In genomic region chr6:69933239-69933638, GRCh38 we compare ENCODE assay signal across 16 cellular contexts.
DNase-seq lines count a peak whose midpoint lies in the region; ATAC-seq, FAIRE-seq and TF ChIP-seq lines count a peak whose summit lies in the region.
"Had no signal": no experiment of that assay in that cellular context is flagged by ENCODE, and none has a peak within 500 bp of the region (broad histone marks: within the 10 kb centered on the region; RNA-seq: fewer than 3 reads in every experiment).

No MANE protein-coding gene starts in this region.

- DNase-seq in IMR-90 (peak; percentile 4), cardiac fibroblast (ENCODE audit: low read depth in 2 of 2) (peak; percentile 9 to 53), right cardiac atrium (no peak), D721Med (ENCODE audit: insufficient read length, low spot score) (no peak), type B pancreatic cell (ENCODE audit: extremely low spot score, unreplicated experiment) (no peak)
- DNase-seq: activated CD8-positive, alpha-beta memory T cell treated with anti-CD3 and anti-CD28 coated beads for 24 hours; activated effector memory CD4-positive, alpha-beta T cell treated with anti-CD3 and anti-CD28 coated beads, Interleukin-2, amount 50 U/mL, for 16 hours; aorta; NCI-H187 treated with DMSO at 0.1 percent for 48 hours; NCI-H524; occipital lobe; stomach had no signal

- no peaks in the 10 kb centered on the region for H3K9me1 ChIP-seq in IMR-90 (ENCODE audit: insufficient read depth, low read length)

- H3K4me3 Mint-ChIP-seq in stimulated activated memory B cell treated with anti-CD40 and anti-IgM and Interleukin-4, amounts not matched to agents 10 μg/mL and 1 μg/mL and 100 μg/mL, for 72 hours: no peak overlapping the region
- no peak overlapping the region for H3K4me3 Mint-ChIP-seq in type B pancreatic cell

- H2BK20ac ChIP-seq in IMR-90 (ENCODE audit: low read depth, low read length): no peak overlapping the region

- no peaks in the 10 kb centered on the region for H3K79me1 ChIP-seq in IMR-90 (ENCODE audit: low read depth in 1 of 2, low read length in 2 of 2)

- H3K36me3 ChIP-seq in IMR-90 (ENCODE audit: control insufficient read depth, insufficient read depth, low read length): no peaks in the 10 kb centered on the region
- H3K36me3 ChIP-seq: stomach had no signal

- no peak for FAIRE-seq in D721Med (lab: Jason Lieb, UNC)

- peaks cover 12% of the 10 kb centered on the region for H3K4me1 Mint-ChIP-seq in stimulated activated memory B cell treated with anti-CD40 and anti-IgM and Interleukin-4, amounts not matched to agents 10 μg/mL and 1 μg/mL and 100 μg/mL, for 72 hours
- H3K4me1 Mint-ChIP-seq in type B pancreatic cell (ENCODE audit: unreplicated experiment): no peaks in the 10 kb centered on the region

- H3K27ac Mint-ChIP-seq in stimulated activated memory B cell treated with anti-CD40 and anti-IgM and Interleukin-4, amounts not matched to agents 10 μg/mL and 1 μg/mL and 100 μg/mL, for 72 hours: peak overlapping the region; percentile 10
- no peak overlapping the region for H3K27ac Mint-ChIP-seq in type B pancreatic cell

- no peak overlapping the region for H4K5ac ChIP-seq in IMR-90 (ENCODE audit: low read depth, low read length)

- H4K20me1 ChIP-seq in IMR-90 (ENCODE audit: insufficient read depth, low read length): no peaks in the 10 kb centered on the region

- no peak overlapping the region for H3K9ac ChIP-seq in IMR-90 (ENCODE audit: low read depth, low read length)

- H3K27ac ChIP-seq in IMR-90 (ENCODE audit: insufficient read depth, low read length) (no peak overlapping the region), right cardiac atrium (ENCODE audit: low read length) (no peak overlapping the region)
- H3K27ac ChIP-seq: stomach, VCaP had no signal

- H2BK120ac ChIP-seq in IMR-90 (ENCODE audit: low read depth, low read length): no peak overlapping the region

- H3K4ac ChIP-seq in IMR-90 (ENCODE audit: low read depth, low read length): no peak overlapping the region

- H3K9me3 Mint-ChIP-seq in stimulated activated memory B cell treated with anti-CD40 and anti-IgM and Interleukin-4, amounts not matched to agents 10 μg/mL and 1 μg/mL and 100 μg/mL, for 72 hours: no peaks in the 10 kb centered on the region
- H3K9me3 Mint-ChIP-seq in type B pancreatic cell: no peaks in the 10 kb centered on the region

- H3K36me3 Mint-ChIP-seq in stimulated activated memory B cell treated with anti-CD40 and anti-IgM and Interleukin-4, amounts not matched to agents 10 μg/mL and 1 μg/mL and 100 μg/mL, for 72 hours: peaks cover 20% of the 10 kb centered on the region
- H3K36me3 Mint-ChIP-seq in type B pancreatic cell: no peaks in the 10 kb centered on the region

- BruUV-seq in IMR-90 (replicated peaks; lab: Mats Ljungman, UMichigan): no TSS peak

- no peak overlapping the region for H2BK15ac ChIP-seq in IMR-90 (ENCODE audit: low read depth, low read length)

- H4K91ac ChIP-seq in IMR-90 (ENCODE audit: insufficient read depth, low read depth, low read length): no peak overlapping the region

- no peak overlapping the region for H2AFZ ChIP-seq in IMR-90 (replicated peaks; ENCODE audit: low read length, poor library complexity)

- ATAC-seq in IMR-90 (ENCODE audit: low read depth) (peak; percentile 69), right cardiac atrium (peak; percentile 43 to 81), HG03097 (IDR thresholded peaks at IDR 0.05; ENCODE audit: low FRiP score, unreplicated experiment) (no peak)
- no peak for ATAC-seq in stimulated activated memory B cell treated with anti-CD40 and anti-IgM and Interleukin-4, amounts not matched to agents 10 μg/mL and 1 μg/mL and 100 μg/mL, for 72 hours

- no peak overlapping the region for H2AK5ac ChIP-seq in IMR-90 (ENCODE audit: low read depth, low read length)

- no peak overlapping the region for H2BK5ac ChIP-seq in IMR-90 (ENCODE audit: low read depth, low read length, poor library complexity, severe bottlenecking)

- no peak overlapping the region for H3K56ac ChIP-seq in IMR-90 (ENCODE audit: extremely low read depth, insufficient read depth, low read length)

- CTCF ChIA-PET in IMR-90 (lab: Yijun Ruan, JAX): interaction anchor here (0.7 kb wide), 1 partner anchor 1320 kb away, joined by 3 read pairs; no protein-coding TSS in a partner anchor

- H2AK9ac ChIP-seq in IMR-90 (replicated peaks; ENCODE audit: low read depth, low read length, poor library complexity): no peak overlapping the region

- no peaks in the 10 kb centered on the region for H3K27me3 Mint-ChIP-seq in stimulated activated memory B cell treated with anti-CD40 and anti-IgM and Interleukin-4, amounts not matched to agents 10 μg/mL and 1 μg/mL and 100 μg/mL, for 72 hours
- H3K27me3 Mint-ChIP-seq in type B pancreatic cell: no peaks in the 10 kb centered on the region

- TF ChIP-seq CTCF in IMR-90 (conservative IDR thresholded peaks at IDR 0.05; ENCODE audit: low read depth, low read length): no peak
- no peak for TF ChIP-seq CTCF in cardiac fibroblast (IDR thresholded peaks at IDR 0.05; ENCODE audit: low read depth, low read length)
- TF ChIP-seq CTCF in D721Med (IDR thresholded peaks at IDR 0.05; ENCODE audit: insufficient read depth, missing control alignments): no peak
- no peak for TF ChIP-seq CTCF in type B pancreatic cell (conservative IDR thresholded peaks at IDR 0.05)

- H3K4me1 ChIP-seq in IMR-90 (ENCODE audit: control insufficient read depth, insufficient read depth, low read length): no peaks in the 10 kb centered on the region
- H3K4me1 ChIP-seq in right cardiac atrium (ENCODE audit: control insufficient read depth, insufficient read depth, low read length): peaks cover 2% of the 10 kb centered on the region

- H4K8ac ChIP-seq in IMR-90 (ENCODE audit: low read depth in 2 of 2, low read length in 2 of 2): no peak overlapping the region

- POLR2A ChIA-PET in IMR-90 (lab: Charles Lee; ENCODE audit: unreplicated experiment): no interaction called here

- dilution Hi-C loops in IMR-90 (cut with HindIII; ENCODE audit: low sequenced_read_pairs, unreplicated experiment): no loop called here

- no peak overlapping the region for H3K23ac ChIP-seq in IMR-90 (ENCODE audit: low read depth, low read length)

- intact Hi-C loops in IMR-90 (cut with micrococcal nuclease) (no loop called here), right cardiac atrium (cut with DNase I) (no loop called here)

- TF ChIP-seq POLR2A in IMR-90 (IDR thresholded peaks at IDR 0.05; ENCODE audit: low read depth, low read length): no peak

- TF ChIP-seq RAD21 in IMR-90 (IDR thresholded peaks at IDR 0.05; ENCODE audit: low read length): no peak

- H3K4me2 ChIP-seq in IMR-90 (ENCODE audit: low read depth, low read length): no peak overlapping the region

- no peak overlapping the region for H3K14ac ChIP-seq in IMR-90 (replicated peaks; ENCODE audit: low read depth, low read length)

- H3K9me3 ChIP-seq in IMR-90 (ENCODE audit: control insufficient read depth, insufficient read depth, low read length) (no peaks in the 10 kb centered on the region), right cardiac atrium (ENCODE audit: control insufficient read depth, low read length) (no peaks in the 10 kb centered on the region)
- H3K9me3 ChIP-seq: stomach had no signal

- H3K4me3 ChIP-seq in IMR-90 (ENCODE audit: insufficient read depth, low read depth, low read length): no peak overlapping the region
- H3K4me3 ChIP-seq in cardiac fibroblast (replicated peaks in 1 of 2; ENCODE audit: low read depth in 2 of 2, low read length in 2 of 2): no peak overlapping the region
- no peak overlapping the region for H3K4me3 ChIP-seq in right cardiac atrium (ENCODE audit: low read length)
- H3K4me3 ChIP-seq: lung, stomach had no signal

- H3K18ac ChIP-seq in IMR-90 (ENCODE audit: low read depth, low read length): no peak overlapping the region

- H3K27me3 ChIP-seq in IMR-90 (ENCODE audit: control insufficient read depth, insufficient read depth, low read length) (no peaks in the 10 kb centered on the region), right cardiac atrium (ENCODE audit: control insufficient read depth, insufficient read depth) (no peaks in the 10 kb centered on the region)
- H3K27me3 ChIP-seq: stomach had no signal

- WGBS in IMR-90 (ENCODE audit: extremely low coverage in 2 of 2, insufficient read length in 1 of 2), 2 experiments: 0% methylated on average over 1 of the region's 1 CpG; no CpG with 5 or more reads in 1 of the 2 experiments
- WGBS in right cardiac atrium: 7% methylated on average over 1 of the region's 1 CpG

- in situ Hi-C loops in IMR-90 (cut with MboI; ENCODE audit: low sequenced_read_pairs): no loop called here

TF ChIP-seq in IMR-90, 13 proteins besides CTCF, POLR2A, EP300 and RAD21 (continues in another document):
- TF ChIP-seq MXI1 (IDR thresholded peaks at IDR 0.05; ENCODE audit: borderline replicate concordance, low read depth, low read length) (no peak), CHD1 (IDR thresholded peaks at IDR 0.05; ENCODE audit: low read depth, low read length) (no peak), SMC3 (IDR thresholded peaks at IDR 0.05; ENCODE audit: low read depth, low read length) (no peak), RCOR1 (IDR thresholded peaks at IDR 0.05; ENCODE audit: insufficient replicate concordance, low read length) (no peak), RFX5 (IDR thresholded peaks at IDR 0.05; ENCODE audit: low read depth, low read length) (no peak), MAFK (IDR thresholded peaks at IDR 0.05; ENCODE audit: low read depth, low read length) (no peak), NFE2L2 (IDR thresholded peaks at IDR 0.05; ENCODE audit: low read depth, low read length) (no peak), MAZ (IDR thresholded peaks at IDR 0.05; ENCODE audit: borderline replicate concordance, low read depth, low read length) (no peak), USF2 (IDR thresholded peaks at IDR 0.05; ENCODE audit: low read depth, low read length) (no peak), FOS (IDR thresholded peaks at IDR 0.05; ENCODE audit: low read depth, low read length) (no peak), CEBPB (IDR thresholded peaks at IDR 0.05; ENCODE audit: low read depth, low read length) (no peak), BHLHE40 (IDR thresholded peaks at IDR 0.05; ENCODE audit: low read depth, low read length) (no peak)

Comparison
In these comparisons a context has a peak if more than half of its experiments do, and no peak if none do; other contexts are left out.
1. ATAC-seq: peak in IMR-90 (single experiment) and right cardiac atrium (2 of 2); none in stimulated activated memory B cell treated with anti-CD40 and anti-IgM and Interleukin-4, amounts not matched to agents 10 μg/mL and 1 μg/mL and 100 μg/mL, for 72 hours (single experiment) and HG03097 (single experiment).
2. DNase-seq: peak in IMR-90 (single experiment) and cardiac fibroblast (2 of 2); none in right cardiac atrium (0 of 3), D721Med (single experiment) and type B pancreatic cell (single experiment).